In genomic region chr19:46017095-46017429, GRCh38 we compare ENCODE assay signal across 11 cellular contexts. TPM values are rescaled to one million over a fixed set of nuclear protein-coding genes. Genes with fewer than 3 reads are reported as not detected.
DNase-seq lines count a peak whose midpoint lies in the region; ATAC-seq and TF ChIP-seq lines count a peak whose summit lies in the region.
"Had no signal": no experiment of that assay in that cellular context is flagged by ENCODE, and none has a peak within 500 bp of the region (broad histone marks: within the 10 kb centered on the region; RNA-seq: fewer than 3 reads in every experiment).

No MANE protein-coding gene starts in this region.

- no peak overlapping the region for H3K4me2 ChIP-seq in DOHH2 (ENCODE audit: low read length)

- H4K20me1 ChIP-seq in DOHH2 (ENCODE audit: control insufficient read depth, insufficient read depth, low read depth, low read length) = peaks cover 3% of the 10 kb centered on the region; the same call in 1 of the 2 replicates

- no peak overlapping the region for H3K27ac Mint-ChIP-seq in activated naive CD8-positive, alpha-beta T cell
- no peak overlapping the region for H3K27ac Mint-ChIP-seq in natural killer cell treated with Interleukin-12 subunit alpha and Interleukin-12 subunit beta and Interleukin-15 and Interleukin-18, amount 100 ng/mL, for 72 hours

- H3K4me3 Mint-ChIP-seq in activated naive CD8-positive, alpha-beta T cell = peak overlapping the region; percentile 44
- H3K4me3 Mint-ChIP-seq in natural killer cell treated with Interleukin-12 subunit alpha and Interleukin-12 subunit beta and Interleukin-15 and Interleukin-18, amount 100 ng/mL, for 72 hours = peak overlapping the region; percentile 93

- H3K9me3 ChIP-seq in BE2C = no peaks in the 10 kb centered on the region
- no peaks in the 10 kb centered on the region for H3K9me3 ChIP-seq in DOHH2 (ENCODE audit: control insufficient read depth, insufficient read depth, low read length)
- H3K9me3 ChIP-seq: upper lobe of left lung had no signal

- peaks cover 8% of the 10 kb centered on the region for H3K27me3 Mint-ChIP-seq in activated naive CD8-positive, alpha-beta T cell
- H3K27me3 Mint-ChIP-seq in natural killer cell treated with Interleukin-12 subunit alpha and Interleukin-12 subunit beta and Interleukin-15 and Interleukin-18, amount 100 ng/mL, for 72 hours = peaks cover 8 to 12% of the 10 kb centered on the region in 2 donors

- TF ChIP-seq CTCF in BE2C (IDR thresholded peaks at IDR 0.05; ENCODE audit: low read depth, low read length) (0 out of 2 replicates have a peak, but pooled peaks have one; percentile 0), DOHH2 (IDR thresholded peaks at IDR 0.05; ENCODE audit: low read depth, low read length, poor library complexity, severe bottlenecking) (peak; percentile 48)

- H3K4me1 Mint-ChIP-seq in activated naive CD8-positive, alpha-beta T cell (ENCODE audit: low read depth) = peaks cover 16% of the 10 kb centered on the region
- peaks cover 13 to 17% of the 10 kb centered on the region in 2 donors for H3K4me1 Mint-ChIP-seq in natural killer cell treated with Interleukin-12 subunit alpha and Interleukin-12 subunit beta and Interleukin-15 and Interleukin-18, amount 100 ng/mL, for 72 hours (ENCODE audit: low read depth in 2 of 2)

- H3F3A ChIP-seq in DOHH2 (ENCODE audit: control insufficient read depth, insufficient read depth) = peaks cover 7% of the 10 kb centered on the region; the same call in 1 of the 2 replicates

- no peak for ATAC-seq in natural killer cell treated with Interleukin-12 subunit alpha and Interleukin-12 subunit beta and Interleukin-15 and Interleukin-18, amount 100 ng/mL, for 72 hours
- no peak for ATAC-seq in HG02884 (IDR thresholded peaks at IDR 0.05; ENCODE audit: unreplicated experiment)

- no peaks in the 10 kb centered on the region for H3K79me2 ChIP-seq in DOHH2 (ENCODE audit: control insufficient read depth, low read length)

- H3K27me3 ChIP-seq in BE2C (peaks cover 22% of the 10 kb centered on the region), DOHH2 (ENCODE audit: control insufficient read depth, low read length) (peaks cover 4% of the 10 kb centered on the region; the same call in 1 of the 2 replicates)

- H3K27ac ChIP-seq in DOHH2 (ENCODE audit: low read depth, low read length) = no peak overlapping the region
- H3K27ac ChIP-seq: cardiac muscle cell had no signal

- peaks cover 3% of the 10 kb centered on the region for H3K36me3 Mint-ChIP-seq in activated naive CD8-positive, alpha-beta T cell
- H3K36me3 Mint-ChIP-seq in natural killer cell treated with Interleukin-12 subunit alpha and Interleukin-12 subunit beta and Interleukin-15 and Interleukin-18, amount 100 ng/mL, for 72 hours = no peaks in the 10 kb centered on the region

- H3K4me1 ChIP-seq in BE2C (peaks cover 9% of the 10 kb centered on the region), DOHH2 (ENCODE audit: control insufficient read depth, low read length) (peaks cover 12% of the 10 kb centered on the region)

- no peaks in the 10 kb centered on the region for H3K9me2 ChIP-seq in DOHH2 (replicated peaks; ENCODE audit: control insufficient read depth, low read length)

- H3K4me3 ChIP-seq in BE2C (ENCODE audit: low read depth, low read length) (no peak overlapping the region), DOHH2 (ENCODE audit: low read length) (no peak overlapping the region)

- H3K36me3 ChIP-seq in BE2C = no peaks in the 10 kb centered on the region
- H3K36me3 ChIP-seq in DOHH2 (ENCODE audit: control insufficient read depth, low read length) = no peaks in the 10 kb centered on the region; the same call in 1 of the 2 replicates
- H3K36me3 ChIP-seq: cardiac muscle cell, upper lobe of left lung had no signal

- H3K9me3 Mint-ChIP-seq in activated naive CD8-positive, alpha-beta T cell (ENCODE audit: low read depth) = no peaks in the 10 kb centered on the region
- no peaks in the 10 kb centered on the region for H3K9me3 Mint-ChIP-seq in natural killer cell treated with Interleukin-12 subunit alpha and Interleukin-12 subunit beta and Interleukin-15 and Interleukin-18, amount 100 ng/mL, for 72 hours

- no peak for DNase-seq in BE2C
- no peak for DNase-seq in natural killer cell treated with Interleukin-12 subunit alpha and Interleukin-12 subunit beta and Interleukin-15 and Interleukin-18, amount 100 ng/mL, for 72 hours (ENCODE audit: low spot score)
- no peak for DNase-seq in amygdala (lab: John Stamatoyannopoulos, UW)
- no peak for DNase-seq in cortex of kidney (lab: John Stamatoyannopoulos, UW)
- no peak for DNase-seq in medulla oblongata (ENCODE audit: extremely low spot score)

RNA-seq across cellular contexts. Expression of gene PGLYRP1, which starts 5.8 kb away (rescaled TPM):
- not detected for polyA plus RNA-seq in BE2C (2012; ENCODE audit: insufficient read depth, insufficient read length, low read depth)
- not detected for total RNA-seq in natural killer cell treated with Interleukin-12 subunit alpha and Interleukin-12 subunit beta and Interleukin-15 and Interleukin-18, amount 100 ng/mL, for 72 hours
- total RNA-seq: cardiac muscle cell, renal cortical epithelial cell had no signal

RNA-seq across cellular contexts. Expression of gene CCDC61, which starts 21.8 kb away (rescaled TPM):
- polyA plus RNA-seq in BE2C (2012; ENCODE audit: insufficient read depth, insufficient read length, low read depth) = 8.9 TPM
- 10 to 100 TPM; 21.4 to 26.7 TPM for total RNA-seq in natural killer cell treated with Interleukin-12 subunit alpha and Interleukin-12 subunit beta and Interleukin-15 and Interleukin-18, amount 100 ng/mL, for 72 hours

RNA-seq across cellular contexts. Expression of gene IGFL4, which starts 23.7 kb away (rescaled TPM):
- not detected for polyA plus RNA-seq in BE2C (2012; ENCODE audit: insufficient read depth, insufficient read length, low read depth)
- total RNA-seq in natural killer cell treated with Interleukin-12 subunit alpha and Interleukin-12 subunit beta and Interleukin-15 and Interleukin-18, amount 100 ng/mL, for 72 hours = not detected
- total RNA-seq: renal cortical epithelial cell, upper lobe of left lung had no signal

RNA-seq across cellular contexts. Expression of gene NOVA2, which starts 43.4 kb away (rescaled TPM):
- polyA plus RNA-seq in BE2C (2012; ENCODE audit: insufficient read depth, insufficient read length, low read depth) = 14.7 TPM
- not detected for total RNA-seq in natural killer cell treated with Interleukin-12 subunit alpha and Interleukin-12 subunit beta and Interleukin-15 and Interleukin-18, amount 100 ng/mL, for 72 hours
